ENCODE assay signal across 12 cellular contexts in genomic region chr2:179677148-179677688, GRCh38.
A peak's percentile ranks its signal among the peaks of the same experiment; 100 is the strongest.
DNase-seq lines count a peak whose midpoint lies in the region; ATAC-seq, FAIRE-seq and TF ChIP-seq lines count a peak whose summit lies in the region.
"Had no signal": no experiment of that assay in that cellular context is flagged by ENCODE, and none has a peak within 500 bp of the region (broad histone marks: within the 10 kb centered on the region; RNA-seq: fewer than 3 reads in every experiment).

No MANE protein-coding gene starts in this region.

- H3K79me2 ChIP-seq in HepG2 (ENCODE audit: insufficient read depth, low read length) (no peaks in the 10 kb centered on the region), PC-3 (ENCODE audit: low read length) (no peaks in the 10 kb centered on the region)

- TF ChIP-seq CTCF in right lobe of liver (IDR thresholded peaks at IDR 0.05) = no peak
- TF ChIP-seq CTCF in HepG2 (CRISPR knock-in tag; IDR thresholded peaks at IDR 0.05) = no peak
- no peak for TF ChIP-seq CTCF in PC-3 (conservative IDR thresholded peaks at IDR 0.05; ENCODE audit: low read depth, low read length)
- no peak for TF ChIP-seq CTCF in ovary (IDR thresholded peaks at IDR 0.05)
- no peak for TF ChIP-seq CTCF in esophagus squamous epithelium (IDR thresholded peaks at IDR 0.05)

- no peaks in the 10 kb centered on the region for H3K36me3 ChIP-seq in right lobe of liver
- no peaks in the 10 kb centered on the region for H3K36me3 ChIP-seq in HepG2 (replicated peaks in 1 of 2; ENCODE audit: control insufficient read depth in 1 of 2, insufficient read depth in 2 of 2, low read length in 2 of 2)
- H3K36me3 ChIP-seq in PC-3 (ENCODE audit: low read depth, low read length) = no peaks in the 10 kb centered on the region
- no peaks in the 10 kb centered on the region for H3K36me3 ChIP-seq in ovary
- H3K36me3 ChIP-seq in esophagus squamous epithelium = no peaks in the 10 kb centered on the region
- H3K36me3 ChIP-seq: upper lobe of right lung had no signal

- BruUV-seq in HepG2 (replicated peaks; lab: Mats Ljungman, UMichigan) (no TSS peak), PC-3 (replicated peaks; lab: Mats Ljungman, UMichigan) (no TSS peak)

- H3K27ac ChIP-seq in right lobe of liver = no peak overlapping the region
- no peak overlapping the region for H3K27ac ChIP-seq in HepG2 (ENCODE audit: extremely low read length, insufficient read depth, low read length)
- H3K27ac ChIP-seq in PC-3 (ENCODE audit: low read length) = no peak overlapping the region
- no peak overlapping the region for H3K27ac ChIP-seq in right cardiac atrium (ENCODE audit: low read length)
- H3K27ac ChIP-seq in ovary = no peak overlapping the region
- no peak overlapping the region for H3K27ac ChIP-seq in esophagus squamous epithelium
- H3K27ac ChIP-seq: upper lobe of right lung had no signal

- no peak for TF ChIP-seq POLR2A in right lobe of liver (IDR thresholded peaks at IDR 0.05)
- TF ChIP-seq POLR2A in HepG2 (IDR thresholded peaks at IDR 0.05; ENCODE audit: insufficient read depth in 1 of 2, low read depth in 2 of 2, low read length in 2 of 2) = no peak
- no peak for TF ChIP-seq POLR2A in ovary (IDR thresholded peaks at IDR 0.05)
- TF ChIP-seq POLR2A in esophagus squamous epithelium (IDR thresholded peaks at IDR 0.05) = no peak

- H3K27ac Mint-ChIP-seq in activated CD4-positive, alpha-beta memory T cell treated with anti-CD3 and anti-CD28 coated beads, Interleukin-2, amount 10 ng/mL, durations not matched to agents 7 days and 5 days = no peak overlapping the region

- H3K4me3 ChIP-seq in right lobe of liver (no peak overlapping the region), HepG2 (replicated peaks in 1 of 3; ENCODE audit: insufficient read depth in 1 of 3, low read depth in 2 of 3, low read length in 3 of 3) (no peak overlapping the region), PC-3 (ENCODE audit: low read length) (no peak overlapping the region), right cardiac atrium (ENCODE audit: low read length) (no peak overlapping the region), ovary (no peak overlapping the region), esophagus squamous epithelium (no peak overlapping the region)
- H3K4me3 ChIP-seq: lung, upper lobe of right lung had no signal

- H3K9me2 ChIP-seq in PC-3 (replicated peaks; ENCODE audit: low read length) = no peaks in the 10 kb centered on the region

- intact Hi-C loops in right lobe of liver (cut with DNase I) (no loop called here), HepG2 (cut with micrococcal nuclease; ENCODE audit: unreplicated experiment) (no loop called here), PC-3 (cut with micrococcal nuclease) (loop anchor here (2.0 to 10.0 kb wide), 4 partner anchors 20 to 102 kb away; no protein-coding TSS in a partner anchor), right cardiac atrium (cut with DNase I) (no loop called here), ovary (cut with DNase I) (no loop called here), esophagus squamous epithelium (cut with DNase I) (no loop called here)

- ATAC-seq in right lobe of liver (peak in 3 of 4 donors; percentile 41 to 53 (median 46)), HepG2 (no peak), PC-3 (peak; percentile 90), right cardiac atrium (peak; percentile 49 to 82), HG03097 (IDR thresholded peaks at IDR 0.05; ENCODE audit: low FRiP score, unreplicated experiment) (no peak)
- ATAC-seq: upper lobe of right lung had no signal

- POLR2A ChIA-PET in HepG2 (lab: Yijun Ruan, JAX) (no interaction called here), PC-3 (lab: Charles Lee; ENCODE audit: unreplicated experiment) (interaction anchor here (0.5 kb wide), 1 partner anchor 307 kb away, joined by 3 read pairs; no protein-coding TSS in a partner anchor)
- POLR2A ChIA-PET in activated CD4-positive, alpha-beta memory T cell treated with anti-CD3 and anti-CD28 coated beads, Interleukin-2, amount 10 ng/mL, durations not matched to agents 7 days and 5 days (lab: Charles Lee) = no interaction called here

- no peak for TF ChIP-seq RAD21 in HepG2 (CRISPR knock-in tag; IDR thresholded peaks at IDR 0.05)

- H2AFZ ChIP-seq in HepG2 (ENCODE audit: low read length) (no peak overlapping the region), PC-3 (ENCODE audit: low read length) (no peak overlapping the region)

- in situ Hi-C loops in HepG2 (cut with HindIII; ENCODE audit: extremely low pct_ligation_motif_present, low pct_unique_long_range_greater_than_20kb) = no loop called here

- CTCF ChIA-PET in HepG2 (lab: Yijun Ruan, JAX; ENCODE audit: low intra/inter-chr PET ratio, low total read pairs) = no interaction called here
- CTCF ChIA-PET in PC-3 (lab: Charles Lee) = no interaction called here
- CTCF ChIA-PET in activated CD4-positive, alpha-beta memory T cell treated with anti-CD3 and anti-CD28 coated beads, Interleukin-2, amount 10 ng/mL, durations not matched to agents 7 days and 5 days (lab: Charles Lee) = no interaction called here

- WGBS in right lobe of liver (ENCODE audit: insufficient coverage, low coverage, low lambda C conversion rate, missing lambda C conversion rate) = 31% methylated on average over 3 of the region's 3 CpGs
- 5% methylated on average over 3 of the region's 3 CpGs for WGBS in HepG2 (ENCODE audit: low lambda C conversion rate)
- WGBS in right cardiac atrium = 5% methylated on average over 3 of the region's 3 CpGs
- 5 to 7% (median 6%) methylated on average over 3 of the region's 3 CpGs for WGBS in ovary, 3 donors
- WGBS in esophagus squamous epithelium, 2 donors = 29 to 32% methylated on average over 3 of the region's 3 CpGs

- H3K9me3 Mint-ChIP-seq in activated CD4-positive, alpha-beta memory T cell treated with anti-CD3 and anti-CD28 coated beads, Interleukin-2, amount 10 ng/mL, durations not matched to agents 7 days and 5 days = no peaks in the 10 kb centered on the region

- H3K9ac ChIP-seq in HepG2 (ENCODE audit: insufficient read depth, low read depth, low read length) (no peak overlapping the region), PC-3 (ENCODE audit: low read length) (no peak overlapping the region)

- H3K27me3 Mint-ChIP-seq in activated CD4-positive, alpha-beta memory T cell treated with anti-CD3 and anti-CD28 coated beads, Interleukin-2, amount 10 ng/mL, durations not matched to agents 7 days and 5 days = no peaks in the 10 kb centered on the region

- H3K4me3 Mint-ChIP-seq in activated CD4-positive, alpha-beta memory T cell treated with anti-CD3 and anti-CD28 coated beads, Interleukin-2, amount 10 ng/mL, durations not matched to agents 7 days and 5 days = no peak overlapping the region

- no peaks in the 10 kb centered on the region for H3K4me1 Mint-ChIP-seq in activated CD4-positive, alpha-beta memory T cell treated with anti-CD3 and anti-CD28 coated beads, Interleukin-2, amount 10 ng/mL, durations not matched to agents 7 days and 5 days

- no peak for FAIRE-seq in HepG2 (lab: Jason Lieb, UNC)

- H3K36me3 Mint-ChIP-seq in activated CD4-positive, alpha-beta memory T cell treated with anti-CD3 and anti-CD28 coated beads, Interleukin-2, amount 10 ng/mL, durations not matched to agents 7 days and 5 days (ENCODE audit: low read depth) = no peaks in the 10 kb centered on the region

- H3K9me3 ChIP-seq in right lobe of liver (no peaks in the 10 kb centered on the region), HepG2 (ENCODE audit: low read length) (no peaks in the 10 kb centered on the region), PC-3 (ENCODE audit: low read length) (no peaks in the 10 kb centered on the region), right cardiac atrium (ENCODE audit: control insufficient read depth, low read length) (no peaks in the 10 kb centered on the region), ovary (no peaks in the 10 kb centered on the region), esophagus squamous epithelium (no peaks in the 10 kb centered on the region)
- H3K9me3 ChIP-seq: upper lobe of right lung had no signal

- peaks cover 0 to 5% (median 0%) of the 10 kb centered on the region in 4 donors for H3K4me1 ChIP-seq in right lobe of liver
- H3K4me1 ChIP-seq in HepG2 (ENCODE audit: insufficient read depth, low read length) = no peaks in the 10 kb centered on the region
- 0 out of 2 replicates have a peak, but pooled peaks cover 6% of the 10 kb centered on the region for H3K4me1 ChIP-seq in PC-3 (ENCODE audit: insufficient read depth, low read length)
- no peaks in the 10 kb centered on the region for H3K4me1 ChIP-seq in right cardiac atrium (ENCODE audit: control insufficient read depth, insufficient read depth, low read length)
- no peaks in the 10 kb centered on the region for H3K4me1 ChIP-seq in ovary (ENCODE audit: insufficient read depth)
- H3K4me1 ChIP-seq in esophagus squamous epithelium = no peaks in the 10 kb centered on the region

- H3K27me3 ChIP-seq in right lobe of liver (no peaks in the 10 kb centered on the region), HepG2 (ENCODE audit: control insufficient read depth in 1 of 2, insufficient read depth in 2 of 2, low read length in 2 of 2) (no peaks in the 10 kb centered on the region), PC-3 (ENCODE audit: low read length) (no peaks in the 10 kb centered on the region), right cardiac atrium (ENCODE audit: control insufficient read depth, insufficient read depth) (no peaks in the 10 kb centered on the region), ovary (no peaks in the 10 kb centered on the region), esophagus squamous epithelium (no peaks in the 10 kb centered on the region)
- H3K27me3 ChIP-seq: upper lobe of right lung had no signal

- H3F3A ChIP-seq in PC-3 (ENCODE audit: low read length, unreplicated experiment) = no peaks in the 10 kb centered on the region

- H4K20me1 ChIP-seq in HepG2 (ENCODE audit: insufficient read depth, low read length) (no peaks in the 10 kb centered on the region), PC-3 (ENCODE audit: low read length) (no peaks in the 10 kb centered on the region)

- H3K4me2 ChIP-seq in HepG2 (ENCODE audit: low read depth, low read length) = no peak overlapping the region
- H3K4me2 ChIP-seq in PC-3 (ENCODE audit: low read length) = no peak overlapping the region

- no peak for TF ChIP-seq EP300 in HepG2 (IDR thresholded peaks at IDR 0.05; ENCODE audit: low read depth in 2 of 2, low read length in 2 of 2)
- TF ChIP-seq EP300 in HepG2 (CRISPR knock-in tag; IDR thresholded peaks at IDR 0.05; ENCODE audit: borderline replicate concordance) = no peak
- TF ChIP-seq EP300 in ovary (IDR thresholded peaks at IDR 0.05) = no peak

- no peak for DNase-seq in right lobe of liver
- no peak for DNase-seq in HepG2 (ENCODE audit: low spot score)
- DNase-seq in PC-3 = peak; percentile 30
- DNase-seq in right cardiac atrium = no peak
- no peak for DNase-seq in ovary
- DNase-seq in esophagus squamous epithelium (lab: John Stamatoyannopoulos, UW) = no peak
- no peak for DNase-seq in activated CD4-positive, alpha-beta memory T cell treated with anti-CD3 and anti-CD28 coated beads, Interleukin-2, amount 10 ng/mL, durations not matched to agents 7 days and 5 days
- DNase-seq: cerebellar nuclear complex, NCI-H1930, upper lobe of right lung had no signal

TF ChIP-seq in HepG2, 621 proteins besides CTCF, POLR2A, EP300 and RAD21 (continues in another document):
- TF ChIP-seq RFXAP (CRISPR knock-in tag; IDR thresholded peaks at IDR 0.05; ENCODE audit: borderline replicate concordance) (no peak), ZNF629 (CRISPR knock-in tag; conservative IDR thresholded peaks at IDR 0.05) (no peak), GATAD2A (CRISPR knock-in tag; IDR thresholded peaks at IDR 0.05) (no peak), ZNF335 (CRISPR knock-in tag; IDR thresholded peaks at IDR 0.05) (no peak), TBX3 (IDR thresholded peaks at IDR 0.05; ENCODE audit: borderline replicate concordance) (no peak)

Comparison
In these comparisons a context has a peak if more than half of its experiments do, and no peak if none do; other contexts are left out.
1. ATAC-seq: peak in right lobe of liver (3 of 4), PC-3 (single experiment) and right cardiac atrium (2 of 2); none in HepG2 (single experiment) and HG03097 (single experiment).